8 cellular contexts compared by ENCODE assay signal in genomic region chr5:132225165-132226032, GRCh38. TPM values are rescaled to one million over a fixed set of nuclear protein-coding genes. Genes with fewer than 3 reads are reported as not detected.
DNase-seq lines count a peak whose midpoint lies in the region; ATAC-seq and TF ChIP-seq lines count a peak whose summit lies in the region.

No MANE protein-coding gene starts in this region.

- peaks cover 1 to 17% (median 16%) of the 10 kb centered on the region in 3 donors for H3K4me1 Mint-ChIP-seq in CD8-positive, alpha-beta memory T cell
- H3K4me1 Mint-ChIP-seq in activated T-cell treated with anti-CD3 and anti-CD28 coated beads, Interleukin-2, amount 50 U/mL, for 24 hours (ENCODE audit: low read depth): peaks cover 12% of the 10 kb centered on the region

- H3K36me3 Mint-ChIP-seq in CD8-positive, alpha-beta memory T cell: no peaks in the 10 kb centered on the region
- no peaks in the 10 kb centered on the region for H3K36me3 Mint-ChIP-seq in activated T-cell treated with anti-CD3 and anti-CD28 coated beads, Interleukin-2, amount 50 U/mL, for 24 hours (ENCODE audit: low read depth)

- H3K27me3 Mint-ChIP-seq in CD8-positive, alpha-beta memory T cell: peaks cover 15 to 29% of the 10 kb centered on the region in 2 donors
- H3K27me3 Mint-ChIP-seq in activated T-cell treated with anti-CD3 and anti-CD28 coated beads, Interleukin-2, amount 50 U/mL, for 24 hours: peaks cover 45% of the 10 kb centered on the region

- H3K4me3 Mint-ChIP-seq in CD8-positive, alpha-beta memory T cell: peak overlapping the region in 5 of 7 donors; percentile 16 to 47 (median 33)
- no peak overlapping the region for H3K4me3 Mint-ChIP-seq in activated T-cell treated with anti-CD3 and anti-CD28 coated beads, Interleukin-2, amount 50 U/mL, for 24 hours

- POLR2A ChIA-PET in CD8-positive, alpha-beta memory T cell (lab: Charles Lee): no interaction called here

- no peaks in the 10 kb centered on the region for H3K9me3 Mint-ChIP-seq in CD8-positive, alpha-beta memory T cell
- no peaks in the 10 kb centered on the region for H3K9me3 Mint-ChIP-seq in activated T-cell treated with anti-CD3 and anti-CD28 coated beads, Interleukin-2, amount 50 U/mL, for 24 hours

- no peak for TF ChIP-seq POLR2A in prostate gland (IDR thresholded peaks at IDR 0.05)

- intact Hi-C loops in prostate gland (cut with DNase I): loop anchor here (5.0 kb wide), 2 partner anchors 33 to 67 kb away; partner anchors contain the start of gene SLC22A4

- H3K9me3 ChIP-seq in CD8-positive, alpha-beta memory T cell (ENCODE audit: low read length): no peaks in the 10 kb centered on the region
- H3K9me3 ChIP-seq in prostate gland: no peaks in the 10 kb centered on the region

- no peak for TF ChIP-seq CTCF in prostate gland (IDR thresholded peaks at IDR 0.05)

- ATAC-seq in GM21423 (IDR thresholded peaks at IDR 0.05; ENCODE audit: unreplicated experiment): no peak

- H3K36me3 ChIP-seq in CD8-positive, alpha-beta memory T cell (ENCODE audit: insufficient read depth, low read length): no peaks in the 10 kb centered on the region
- no peaks in the 10 kb centered on the region for H3K36me3 ChIP-seq in prostate gland

- no peaks in the 10 kb centered on the region for H3K27me3 ChIP-seq in CD8-positive, alpha-beta memory T cell (ENCODE audit: insufficient read depth, low read length, poor library complexity, severe bottlenecking)
- no peaks in the 10 kb centered on the region for H3K27me3 ChIP-seq in prostate gland (replicated peaks; ENCODE audit: insufficient read depth)

- CTCF ChIA-PET in CD8-positive, alpha-beta memory T cell (lab: Charles Lee): interaction anchor here (3.6 kb wide), 1 partner anchor 13 kb away, joined by 22 read pairs; no protein-coding TSS in a partner anchor

- H3K4me3 ChIP-seq in CD8-positive, alpha-beta memory T cell (ENCODE audit: low read length): no peak overlapping the region
- H3K4me3 ChIP-seq in prostate gland: no peak overlapping the region

- no peak overlapping the region for H3K27ac Mint-ChIP-seq in CD8-positive, alpha-beta memory T cell
- H3K27ac Mint-ChIP-seq in activated T-cell treated with anti-CD3 and anti-CD28 coated beads, Interleukin-2, amount 50 U/mL, for 24 hours: no peak overlapping the region

- WGBS in prostate gland: 27% methylated on average over 13 of the region's 13 CpGs

- peaks cover 14% of the 10 kb centered on the region for H3K4me1 ChIP-seq in CD8-positive, alpha-beta memory T cell (ENCODE audit: insufficient read depth, low read length)
- H3K4me1 ChIP-seq in prostate gland (replicated peaks): peaks cover 13% of the 10 kb centered on the region

- peak in 1 of 5 donors; percentile 30 for DNase-seq in CD8-positive, alpha-beta memory T cell
- DNase-seq in NCI-H1105 (lab: John Stamatoyannopoulos, UW) (peak; percentile 22), foreskin melanocyte (peak; percentile 56), prostate gland (ENCODE audit: low spot score) (peak; percentile 47), GDM1 (lab: John Stamatoyannopoulos, UW) (no peak)
- DNase-seq in activated T-cell treated with anti-CD3 and anti-CD28 coated beads, Interleukin-2, amount 50 U/mL, for 24 hours: peak; percentile 50
- no peak for DNase-seq in activated CD4-positive, CD25-positive, alpha-beta regulatory T cell treated with anti-CD3 and anti-CD28 coated beads, Interleukin-2, amount 50 U/mL, for 72 hours

- no peak overlapping the region for H3K27ac ChIP-seq in CD8-positive, alpha-beta memory T cell (ENCODE audit: low read depth, low read length)
- H3K27ac ChIP-seq in prostate gland: peak overlapping the region; percentile 29 to 55

RNA-seq across cellular contexts. Expression of gene P4HA2, which starts 2.3 kb away (rescaled TPM):
- total RNA-seq in CD8-positive, alpha-beta memory T cell: 1 to 10 TPM; 7.2 to 7.9 TPM
- polyA plus RNA-seq in CD8-positive, alpha-beta memory T cell: not detected
- total RNA-seq in prostate gland: 10 to 100 TPM; 16.8 to 18.0 TPM

RNA-seq across cellular contexts. Expression of gene PDLIM4, which starts 32.1 kb away (rescaled TPM):
- 1 to 10 TPM in 1 of 2 experiments, under 1 TPM in 1; 0.39 to 1.4 TPM for total RNA-seq in CD8-positive, alpha-beta memory T cell
- polyA plus RNA-seq in CD8-positive, alpha-beta memory T cell: not detected
- 10 to 100 TPM; 35.9 to 50.2 TPM for total RNA-seq in prostate gland

Comparison
In these comparisons a context has a peak if more than half of its experiments do, and no peak if none do; other contexts are left out.
1. DNase-seq: peak in NCI-H1105 (single experiment), activated T-cell treated with anti-CD3 and anti-CD28 coated beads, Interleukin-2, amount 50 U/mL, for 24 hours (single experiment), foreskin melanocyte (single experiment) and prostate gland (single experiment); none in activated CD4-positive, CD25-positive, alpha-beta regulatory T cell treated with anti-CD3 and anti-CD28 coated beads, Interleukin-2, amount 50 U/mL, for 72 hours (single experiment) and GDM1 (single experiment).
2. RNA of gene PDLIM4, which starts 32.1 kb away (total RNA-seq): 35.9 to 50.2 TPM in prostate gland; 0.39 to 1.4 TPM in CD8-positive, alpha-beta memory T cell; every median in the first group is over 10 times any median in the second.